Comparison of ENCODE assay signal across 28 cellular contexts in genomic region chr17:38969281-38969680, GRCh38. TPM values are rescaled to one million over a fixed set of nuclear protein-coding genes. Genes with fewer than 3 reads are reported as not detected.
"Had no signal": no experiment of that assay in that cellular context is flagged by ENCODE, and none has a peak within 500 bp of the region (broad histone marks: within the 10 kb centered on the region; RNA-seq: fewer than 3 reads in every experiment).

No MANE protein-coding gene starts in this region.

- H3K9me3 Mint-ChIP-seq: activated CD4-positive, alpha-beta T cell treated with anti-CD3 and anti-CD28 coated beads, Interleukin-2, amount 10 ng/mL, durations not matched to agents 7 days and 5 days; activated T-cell treated with anti-CD3 and anti-CD28 coated beads, Interleukin-2, amount 50 U/mL, for 24 hours; activated T-helper 17 cell treated with anti-CD3 and anti-CD28 coated beads, Interleukin-2, amount 50 U/mL, for 72 hours; central memory CD8-positive, alpha-beta T cell; neural progenitor cell; stimulated activated naive B cell treated with anti-CD40 and anti-IgM and Interleukin-4, amounts not matched to agents 10 μg/mL and 1 μg/mL and 100 μg/mL, for 72 hours; T-cell; type B pancreatic cell had no signal

- H3K36me3 Mint-ChIP-seq: activated naive CD8-positive, alpha-beta T cell; neural progenitor cell; stimulated activated naive B cell treated with anti-CD40 and anti-IgM and Interleukin-4, amounts not matched to agents 10 μg/mL and 1 μg/mL and 100 μg/mL, for 72 hours; T-cell; type B pancreatic cell had no signal

- H3K9me3 ChIP-seq: heart right ventricle, lower lobe of right lung, mucosa of descending colon, sigmoid colon, thoracic aorta had no signal

- H3K27ac ChIP-seq: coronary artery, epithelial cell of prostate, heart right ventricle, lower lobe of right lung, neural progenitor cell, sigmoid colon, thoracic aorta, WERI-Rb-1 had no signal

- H3K4me3 Mint-ChIP-seq: activated CD4-positive, alpha-beta T cell treated with anti-CD3 and anti-CD28 coated beads, Interleukin-2, amount 10 ng/mL, durations not matched to agents 7 days and 5 days; activated naive CD8-positive, alpha-beta T cell; activated T-cell treated with anti-CD3 and anti-CD28 coated beads, Interleukin-2, amount 50 U/mL, for 24 hours; activated T-helper 17 cell treated with anti-CD3 and anti-CD28 coated beads, Interleukin-2, amount 50 U/mL, for 72 hours; central memory CD8-positive, alpha-beta T cell; endodermal cell; neural progenitor cell; stimulated activated naive B cell treated with anti-CD40 and anti-IgM and Interleukin-4, amounts not matched to agents 10 μg/mL and 1 μg/mL and 100 μg/mL, for 72 hours; T-cell; type B pancreatic cell had no signal

- H3K4me2 ChIP-seq: neural progenitor cell, smooth muscle cell had no signal

- H3K36me3 ChIP-seq: heart right ventricle, lower lobe of right lung, neural progenitor cell, sigmoid colon, thoracic aorta, WERI-Rb-1 had no signal

- H3K4me3 ChIP-seq: coronary artery, heart right ventricle, lower lobe of right lung, mucosa of descending colon, neural progenitor cell, sigmoid colon, smooth muscle cell, thoracic aorta had no signal

- DNase-seq: activated CD4-positive, alpha-beta T cell treated with anti-CD3 and anti-CD28 coated beads, Interleukin-2, amount 10 ng/mL, durations not matched to agents 7 days and 5 days; activated CD4-positive, CD25-positive, alpha-beta regulatory T cell treated with anti-CD3 and anti-CD28 coated beads, Interleukin-2, amount 50 U/mL, for 72 hours; activated T-cell treated with anti-CD3 and anti-CD28 coated beads, Interleukin-2, amount 50 U/mL, for 24 hours; endodermal cell; kidney; lower lobe of right lung; mesendoderm; posterior cingulate gyrus; sigmoid colon; stimulated activated CD4-positive, alpha-beta T cell treated with anti-CD3 and anti-CD28 coated beads, Interleukin-15, amount 100 ng/mL, for 24 hours; stimulated activated naive B cell treated with anti-CD40 and anti-IgM and Interleukin-4, amounts not matched to agents 10 μg/mL and 1 μg/mL and 100 μg/mL, for 72 hours; T-cell; WERI-Rb-1 had no signal

- H3K9ac ChIP-seq: neural progenitor cell had no signal

- H2AFZ ChIP-seq: neural progenitor cell had no signal

- FAIRE-seq: astrocyte, kidney, TTC549 had no signal

- H3K27me3 Mint-ChIP-seq: activated naive CD8-positive, alpha-beta T cell; activated T-cell treated with anti-CD3 and anti-CD28 coated beads, Interleukin-2, amount 50 U/mL, for 24 hours; activated T-helper 17 cell treated with anti-CD3 and anti-CD28 coated beads, Interleukin-2, amount 50 U/mL, for 72 hours; central memory CD8-positive, alpha-beta T cell; T-cell; type B pancreatic cell had no signal

- H3K27ac Mint-ChIP-seq: activated CD4-positive, alpha-beta T cell treated with anti-CD3 and anti-CD28 coated beads, Interleukin-2, amount 10 ng/mL, durations not matched to agents 7 days and 5 days; activated naive CD8-positive, alpha-beta T cell; activated T-cell treated with anti-CD3 and anti-CD28 coated beads, Interleukin-2, amount 50 U/mL, for 24 hours; activated T-helper 17 cell treated with anti-CD3 and anti-CD28 coated beads, Interleukin-2, amount 50 U/mL, for 72 hours; endodermal cell; neural progenitor cell; stimulated activated naive B cell treated with anti-CD40 and anti-IgM and Interleukin-4, amounts not matched to agents 10 μg/mL and 1 μg/mL and 100 μg/mL, for 72 hours; type B pancreatic cell had no signal

- ATAC-seq: activated T-helper 17 cell treated with anti-CD3 and anti-CD28 coated beads, Interleukin-2, amount 50 U/mL, for 72 hours; heart right ventricle; lower lobe of right lung; mucosa of descending colon; stimulated activated naive B cell treated with anti-CD40 and anti-IgM and Interleukin-4, amounts not matched to agents 10 μg/mL and 1 μg/mL and 100 μg/mL, for 72 hours; T-cell had no signal

- H3K4me1 ChIP-seq: lower lobe of right lung, neural progenitor cell had no signal

- H3K27me3 ChIP-seq: heart right ventricle, neural progenitor cell, sigmoid colon had no signal

RNA-seq across cellular contexts. Expression of gene FBXO47, which starts 2.1 kb away (rescaled TPM):
- total RNA-seq: activated CD4-positive, alpha-beta T cell treated with anti-CD3 and anti-CD28 coated beads, Interleukin-2, amount 10 ng/mL, durations not matched to agents 7 days and 5 days; activated T-helper 17 cell treated with anti-CD3 and anti-CD28 coated beads, Interleukin-2, amount 50 U/mL, for 72 hours; astrocyte; endodermal cell; heart right ventricle; kidney; lower lobe of right lung; mucosa of descending colon; omental fat pad; renal cortical epithelial cell; sigmoid colon; smooth muscle cell; T-cell; thoracic aorta had no signal
- polyA plus RNA-seq: heart right ventricle, sigmoid colon, smooth muscle cell had no signal
